In genomic region chr10:34816067-34817002, GRCh38 we compare ENCODE assay signal across 8 cellular contexts. TPM values are rescaled to one million over a fixed set of nuclear protein-coding genes. Genes with fewer than 3 reads are reported as not detected.
A peak's percentile ranks its signal among the peaks of the same experiment; 100 is the strongest.
DNase-seq lines count a peak whose midpoint lies in the region; ATAC-seq and TF ChIP-seq lines count a peak whose summit lies in the region.

No MANE protein-coding gene starts in this region.

- no peak overlapping the region for H2AFZ ChIP-seq in mesenchymal stem cell (ENCODE audit: low read depth, low read length)

- H3K27me3 Mint-ChIP-seq in CD4-positive, alpha-beta memory T cell: peaks cover 40% of the 10 kb centered on the region in 2 donors

- no peak overlapping the region for H3K18ac ChIP-seq in mesenchymal stem cell (ENCODE audit: low read depth in 1 of 2, low read length in 2 of 2)

- no peak overlapping the region for H2BK12ac ChIP-seq in mesenchymal stem cell (ENCODE audit: low read length in 2 of 2)

- H3K79me1 ChIP-seq in mesenchymal stem cell (replicated peaks; ENCODE audit: low read length, poor library complexity, severe bottlenecking): peaks cover 2% of the 10 kb centered on the region

- 3% methylated on average over 32 of the region's 34 CpGs for WGBS in mesenchymal stem cell
- WGBS in aorta, 2 donors: 1% methylated on average over 34 of the region's 34 CpGs

- H3K9me3 ChIP-seq in CD4-positive, alpha-beta memory T cell (ENCODE audit: control insufficient read depth in 1 of 2, low read length in 2 of 2): no peaks in the 10 kb centered on the region
- H3K9me3 ChIP-seq in mesenchymal stem cell (ENCODE audit: control insufficient read depth, low read length) (no peaks in the 10 kb centered on the region), aorta (ENCODE audit: control insufficient read depth, low read length) (no peaks in the 10 kb centered on the region)

- peak overlapping the region; percentile 55 to 77 (median 67) for H3K4me3 Mint-ChIP-seq in CD4-positive, alpha-beta memory T cell

- no peak for DNase-seq in CD4-positive, alpha-beta memory T cell
- DNase-seq in LNCaP clone FGC (ENCODE audit: low read depth): no peak
- peak; percentile 57 for DNase-seq in choroid plexus epithelial cell (ENCODE audit: low read depth)
- peak; percentile 67 for DNase-seq in mesenchymal stem cell
- DNase-seq in aorta: no peak
- no peak for DNase-seq in germinal center (ENCODE audit: low spot score)

- no peak overlapping the region for H3K4me3 ChIP-seq in CD4-positive, alpha-beta memory T cell (ENCODE audit: low read length in 2 of 2)
- H3K4me3 ChIP-seq in LNCaP clone FGC (ENCODE audit: low read depth, low read length) (peak overlapping the region; percentile 53), choroid plexus epithelial cell (ENCODE audit: low read depth, low read length) (peak overlapping the region; percentile 74), mesenchymal stem cell (ENCODE audit: insufficient read depth in 1 of 2, low read depth in 1 of 2, low read length in 2 of 2) (peak overlapping the region; percentile 80 to 92), aorta (ENCODE audit: low read length in 2 of 2) (peak overlapping the region; percentile 30 to 86)

- H3K4ac ChIP-seq in mesenchymal stem cell (ENCODE audit: low read depth in 1 of 2, low read length in 2 of 2): no peak overlapping the region

- no peak overlapping the region for H2BK5ac ChIP-seq in mesenchymal stem cell (ENCODE audit: low read depth, low read length, poor library complexity, severe bottlenecking)

- no peak overlapping the region for H2BK120ac ChIP-seq in mesenchymal stem cell (ENCODE audit: low read depth, low read length)

- H3K9ac ChIP-seq in mesenchymal stem cell (ENCODE audit: low read length): peak overlapping the region; percentile 50

- no peak overlapping the region for H2AK5ac ChIP-seq in mesenchymal stem cell (ENCODE audit: low read length, severe bottlenecking)

- H4K91ac ChIP-seq in mesenchymal stem cell (ENCODE audit: low read length): no peak overlapping the region

- TF ChIP-seq CTCF in LNCaP clone FGC (IDR thresholded peaks at IDR 0.05; ENCODE audit: control insufficient read depth, extremely low read depth, insufficient read depth) (no peak), choroid plexus epithelial cell (conservative IDR thresholded peaks at IDR 0.05; ENCODE audit: low read depth, low read length) (peak; percentile 34)

- no peak for ATAC-seq in aorta (ENCODE audit: low FRiP score)
- no peak for ATAC-seq in GM19452 (IDR thresholded peaks at IDR 0.05; ENCODE audit: unreplicated experiment)
- ATAC-seq in GM18858 (IDR thresholded peaks at IDR 0.05; ENCODE audit: unreplicated experiment): no peak

- peaks cover 7% of the 10 kb centered on the region for H3K4me1 ChIP-seq in CD4-positive, alpha-beta memory T cell (ENCODE audit: insufficient read depth, low read length)
- H3K4me1 ChIP-seq in mesenchymal stem cell (ENCODE audit: control insufficient read depth, insufficient read depth, low read depth, low read length) (peaks cover 13% of the 10 kb centered on the region), aorta (ENCODE audit: control insufficient read depth in 1 of 2, insufficient read depth in 2 of 2, low read length in 2 of 2) (no peaks in the 10 kb centered on the region)

- intact Hi-C loops in CD4-positive, alpha-beta memory T cell (cut with micrococcal nuclease): no loop called here
- intact Hi-C loops in aorta (cut with DNase I): loop anchor here (5.0 to 10.0 kb wide), 3 partner anchors 112 to 154 kb away; no protein-coding TSS in a partner anchor

- H3K36me3 ChIP-seq in CD4-positive, alpha-beta memory T cell (ENCODE audit: insufficient read depth, low read length): no peaks in the 10 kb centered on the region
- H3K36me3 ChIP-seq in mesenchymal stem cell (ENCODE audit: control insufficient read depth in 1 of 2, insufficient read depth in 2 of 2, low read depth in 1 of 2, low read length in 2 of 2) (no peaks in the 10 kb centered on the region), aorta (ENCODE audit: control insufficient read depth in 1 of 2, insufficient read depth in 2 of 2, low read length in 1 of 2) (no peaks in the 10 kb centered on the region)

- peaks cover 14% of the 10 kb centered on the region for H3K27me3 ChIP-seq in CD4-positive, alpha-beta memory T cell (ENCODE audit: insufficient read depth, low read length)
- no peaks in the 10 kb centered on the region for H3K27me3 ChIP-seq in mesenchymal stem cell (ENCODE audit: control insufficient read depth in 1 of 2, insufficient read depth in 1 of 2, low read length in 2 of 2)
- H3K27me3 ChIP-seq in aorta (ENCODE audit: control insufficient read depth in 1 of 2, insufficient read depth in 2 of 2, low read length in 1 of 2): no peaks in the 10 kb centered on the region

- no peak overlapping the region for H3K23ac ChIP-seq in mesenchymal stem cell (ENCODE audit: low read length in 2 of 2)

- H2BK15ac ChIP-seq in mesenchymal stem cell (ENCODE audit: low read depth, poor library complexity, severe bottlenecking): no peak overlapping the region

- CTCF ChIA-PET in CD4-positive, alpha-beta memory T cell (lab: Charles Lee; ENCODE audit: partially characterized antibody): no interaction called here

- H3K14ac ChIP-seq in mesenchymal stem cell (ENCODE audit: low read length in 2 of 2): no peak overlapping the region

- H3K27ac ChIP-seq in CD4-positive, alpha-beta memory T cell (ENCODE audit: low read depth, low read length): no peak overlapping the region
- H3K27ac ChIP-seq in mesenchymal stem cell (ENCODE audit: low read length, poor library complexity, severe bottlenecking) (peak overlapping the region; percentile 81), aorta (ENCODE audit: low read depth in 1 of 2, low read length in 2 of 2) (no peak overlapping the region)

- no peaks in the 10 kb centered on the region for H3K9me3 Mint-ChIP-seq in CD4-positive, alpha-beta memory T cell

- peak overlapping the region; percentile 30 for H4K8ac ChIP-seq in mesenchymal stem cell (ENCODE audit: low read length)

- peak overlapping the region; percentile 90 for H3K4me2 ChIP-seq in mesenchymal stem cell (ENCODE audit: low read length, poor library complexity, severe bottlenecking)

- H3K4me1 Mint-ChIP-seq in CD4-positive, alpha-beta memory T cell: peaks cover 4 to 19% (median 10%) of the 10 kb centered on the region in 4 donors

- H3K36me3 Mint-ChIP-seq in CD4-positive, alpha-beta memory T cell: no peaks in the 10 kb centered on the region

- no peak overlapping the region for H3K27ac Mint-ChIP-seq in CD4-positive, alpha-beta memory T cell

- POLR2A ChIA-PET in CD4-positive, alpha-beta memory T cell (lab: Charles Lee; ENCODE audit: partially characterized antibody): no interaction called here

RNA-seq across cellular contexts. Expression of gene PARD3, which starts 1.2 kb away (rescaled TPM):
- under 1 TPM in 1 of 2 experiments, not detected in 1; 0.25 TPM for total RNA-seq in CD4-positive, alpha-beta memory T cell
- under 1 TPM in 1 of 2 donors, not detected in 1; 0.13 TPM for polyA plus RNA-seq in CD4-positive, alpha-beta memory T cell
- 37.3 TPM for polyA plus RNA-seq in mesenchymal stem cell (2013, experiment 1 of 2)
- 35.9 TPM for polyA plus RNA-seq in mesenchymal stem cell (2013, experiment 2 of 2)
- 10 to 100 TPM; 27.7 to 33.0 TPM for total RNA-seq in aorta
- 10 to 100 TPM in 1 of 2 donors, 1 to 10 TPM in 1; 6.4 to 29.7 TPM for polyA plus RNA-seq in aorta

Comparison
In these comparisons a context has a peak if more than half of its experiments do, and no peak if none do; other contexts are left out.
1. DNase-seq: peak in choroid plexus epithelial cell (single experiment) and mesenchymal stem cell (single experiment); none in CD4-positive, alpha-beta memory T cell (0 of 5), LNCaP clone FGC (single experiment), aorta (0 of 2) and germinal center (single experiment).
2. H3K4me3 ChIP-seq: peak in LNCaP clone FGC (single experiment), choroid plexus epithelial cell (single experiment), mesenchymal stem cell (2 of 2) and aorta (2 of 2); none in CD4-positive, alpha-beta memory T cell (0 of 2).
3. RNA of gene PARD3, which starts 1.2 kb away (total RNA-seq): 27.7 to 33.0 TPM in aorta; 0.25 TPM in CD4-positive, alpha-beta memory T cell; every median in the first group is over 10 times any median in the second.